ENCODE assay signal across 11 cellular contexts in genomic region chr1:94527447-94528031, GRCh38. TPM values are rescaled to one million over a fixed set of nuclear protein-coding genes. Genes with fewer than 3 reads are reported as not detected.
DNase-seq lines count a peak whose midpoint lies in the region; ATAC-seq, FAIRE-seq and TF ChIP-seq lines count a peak whose summit lies in the region.
"Had no signal": no experiment of that assay in that cellular context is flagged by ENCODE, and none has a peak within 500 bp of the region (broad histone marks: within the 10 kb centered on the region; RNA-seq: fewer than 3 reads in every experiment).

No MANE protein-coding gene starts in this region.

- H3K18ac ChIP-seq in H9 (ENCODE audit: insufficient read length, low read depth, low read length): no peak overlapping the region

- H3K4ac ChIP-seq in H9 (ENCODE audit: low read depth, low read length): no peak overlapping the region

- H3K27ac Mint-ChIP-seq in H9: no peak overlapping the region
- H3K27ac Mint-ChIP-seq in nephron: peak overlapping the region; percentile 42 to 79 (median 67)
- H3K27ac Mint-ChIP-seq: memory B cell had no signal

- H3K9me3 ChIP-seq in H9 (ENCODE audit: control insufficient read depth, low read depth, low read length) (no peaks in the 10 kb centered on the region), endothelial cell of umbilical vein (replicated peaks; ENCODE audit: control insufficient read depth, insufficient read depth, low read length) (no peaks in the 10 kb centered on the region), uterus (no peaks in the 10 kb centered on the region)

- no peak overlapping the region for H2AFZ ChIP-seq in H9 (ENCODE audit: low read length)
- H2AFZ ChIP-seq in endothelial cell of umbilical vein (ENCODE audit: low read depth, low read length): no peak overlapping the region

- no peaks in the 10 kb centered on the region for H3K23me2 ChIP-seq in H9 (ENCODE audit: insufficient read length, low read depth, low read length, poor library complexity, severe bottlenecking)

- H3K36me3 ChIP-seq in endothelial cell of umbilical vein (ENCODE audit: control insufficient read depth in 2 of 2, extremely low read depth in 1 of 2, insufficient read depth in 2 of 2, low read length in 2 of 2) (no peaks in the 10 kb centered on the region), uterus (no peaks in the 10 kb centered on the region)

- H3K9ac ChIP-seq in H9 (ENCODE audit: extremely low read depth, insufficient read length, low read length) (no peak overlapping the region), endothelial cell of umbilical vein (replicated peaks; ENCODE audit: extremely low read depth, insufficient read depth, low read length) (no peak overlapping the region)

- CTCF ChIA-PET in endothelial cell of umbilical vein (lab: Charles Lee): interaction anchor here (1.0 to 2.5 kb wide), 7 partner anchors 12 to 514 kb away, joined by 3 to 17 read pairs (median 5); no protein-coding TSS in a partner anchor

- no peak overlapping the region for H3K14ac ChIP-seq in H9 (ENCODE audit: insufficient read depth, low read length)

- no peaks in the 10 kb centered on the region for H3K27me3 Mint-ChIP-seq in H9 (ENCODE audit: low read depth)
- H3K27me3 Mint-ChIP-seq in nephron (ENCODE audit: low read depth): peaks cover 6% of the 10 kb centered on the region
- H3K27me3 Mint-ChIP-seq: memory B cell had no signal

- no peak for DNase-seq in H9
- DNase-seq in NCI-H345 treated with DMSO at 0.1 percent for 48 hours (lab: John Stamatoyannopoulos, UW; ENCODE audit: unreplicated experiment): peak; percentile 52
- peak; percentile 20 for DNase-seq in endothelial cell of umbilical vein (ENCODE audit: low read depth, low spot score)
- DNase-seq in uterus: no peak
- DNase-seq: GOT3, NCI-H1092 had no signal

- no peaks in the 10 kb centered on the region for H3K9me1 ChIP-seq in endothelial cell of umbilical vein (replicated peaks; ENCODE audit: control insufficient read depth, extremely low read depth, insufficient read depth, low read length)

- no peak overlapping the region for H3K23ac ChIP-seq in H9 (ENCODE audit: insufficient read length, low read depth, low read length)

- H3K9me3 Mint-ChIP-seq in H9 (no peaks in the 10 kb centered on the region), nephron (no peaks in the 10 kb centered on the region)
- H3K9me3 Mint-ChIP-seq: memory B cell had no signal

- H2BK20ac ChIP-seq in H9 (ENCODE audit: low read depth, low read length, poor library complexity, severe bottlenecking): no peak overlapping the region

- peaks cover 21 to 22% of the 10 kb centered on the region in 2 experiments for H3K4me1 Mint-ChIP-seq in H9
- H3K4me1 Mint-ChIP-seq in nephron: peaks cover 13% of the 10 kb centered on the region
- H3K4me1 Mint-ChIP-seq: memory B cell had no signal

- H3K79me1 ChIP-seq in H9 (ENCODE audit: insufficient read depth, low read depth, low read length, poor library complexity, severe bottlenecking): no peaks in the 10 kb centered on the region

- no peak overlapping the region for H3T11ph ChIP-seq in H9 (ENCODE audit: low read length)

- no TSS peak for BruUV-seq in endothelial cell of umbilical vein (replicated peaks; lab: Mats Ljungman, UMichigan)

- H2BK15ac ChIP-seq in H9 (ENCODE audit: low read depth, low read length): no peak overlapping the region

- no peak overlapping the region for H3K4me2 ChIP-seq in H9 (ENCODE audit: insufficient read depth, insufficient read length, low read length)
- H3K4me2 ChIP-seq in endothelial cell of umbilical vein (ENCODE audit: insufficient read depth, low read length): no peak overlapping the region

- no peak overlapping the region for H2BK12ac ChIP-seq in H9 (ENCODE audit: insufficient read length, low read depth, low read length)

- H2BK120ac ChIP-seq in H9 (ENCODE audit: low read depth, low read length, poor library complexity, severe bottlenecking): no peak overlapping the region

- H3K36me3 Mint-ChIP-seq in H9 (ENCODE audit: insufficient read depth in 1 of 3, low read depth in 3 of 3): peaks cover 7 to 30% (median 16%) of the 10 kb centered on the region in 3 experiments; a peak in 5 of 7 replicates
- peaks cover 28% of the 10 kb centered on the region for H3K36me3 Mint-ChIP-seq in nephron (ENCODE audit: low read depth)
- H3K36me3 Mint-ChIP-seq: memory B cell had no signal

- WGBS in H9 (ENCODE audit: extremely low coverage, insufficient read length, low lambda C conversion rate): no CpG with 5 or more reads among the region's 1 CpG

- no peak for ATAC-seq in GM19467 (IDR thresholded peaks at IDR 0.05; ENCODE audit: unreplicated experiment)
- no peak for ATAC-seq in HG03469 (IDR thresholded peaks at IDR 0.05; ENCODE audit: unreplicated experiment)
- ATAC-seq in HG02840 (IDR thresholded peaks at IDR 0.05; ENCODE audit: low FRiP score, unreplicated experiment): no peak

- H4K8ac ChIP-seq in H9 (replicated peaks; ENCODE audit: insufficient read length, low read depth, low read length): no peak overlapping the region

- no peak for FAIRE-seq in endothelial cell of umbilical vein (lab: Jason Lieb, UNC)

- dilution Hi-C loops in endothelial cell of umbilical vein (cut with MboI; ENCODE audit: extremely low pct_ligation_motif_present, low sequenced_read_pairs): loop anchor here (25.0 kb wide), 1 partner anchor 285 kb away; the partner anchor contains the start of gene SLC44A3

- no peak overlapping the region for H4K5ac ChIP-seq in H9 (ENCODE audit: insufficient read length, low read depth, low read length)

- POLR2A ChIA-PET in endothelial cell of umbilical vein (lab: Charles Lee): no interaction called here

- H3K27ac ChIP-seq in H9 (ENCODE audit: insufficient read length, low read depth, low read length) (no peak overlapping the region), endothelial cell of umbilical vein (ENCODE audit: insufficient read depth, low read depth, low read length) (no peak overlapping the region), uterus (no peak overlapping the region)

- H3K4me1 ChIP-seq in H9 (ENCODE audit: insufficient read depth, low read length): peaks cover 2% of the 10 kb centered on the region; the same call in 1 of the 2 replicates
- H3K4me1 ChIP-seq in endothelial cell of umbilical vein (ENCODE audit: control insufficient read depth, extremely low read depth, insufficient read depth, low read length): no peaks in the 10 kb centered on the region
- H3K4me1 ChIP-seq in uterus: no peaks in the 10 kb centered on the region

- no peak overlapping the region for H3K56ac ChIP-seq in H9 (ENCODE audit: insufficient read length, low read depth, low read length)

- H3K4me3 Mint-ChIP-seq in H9 (no peak overlapping the region), nephron (no peak overlapping the region)
- H3K4me3 Mint-ChIP-seq: memory B cell had no signal

- no peak overlapping the region for H2BK5ac ChIP-seq in H9 (ENCODE audit: insufficient read length, low read length)

- TF ChIP-seq CTCF in H9 (conservative IDR thresholded peaks at IDR 0.05) (peak; percentile 43; the same call in 2 of the 3 replicates), endothelial cell of umbilical vein (IDR thresholded peaks at IDR 0.05; ENCODE audit: extremely low read depth in 1 of 2, insufficient read depth in 1 of 2, low read depth in 1 of 2, low read length in 2 of 2) (peak in 1 of 2 donors; percentile 3), nephron (IDR thresholded peaks at IDR 0.05; ENCODE audit: unreplicated experiment in 3 of 3) (no peak), uterus (IDR thresholded peaks at IDR 0.05) (peak in 1 of 4 experiments; percentile 4)

- H3K27me3 ChIP-seq in H9 (ENCODE audit: insufficient read depth, low read length) (no peaks in the 10 kb centered on the region), endothelial cell of umbilical vein (ENCODE audit: control insufficient read depth in 2 of 2, insufficient read depth in 2 of 2, low read length in 2 of 2) (no peaks in the 10 kb centered on the region), uterus (no peaks in the 10 kb centered on the region)

- H4K91ac ChIP-seq in H9 (ENCODE audit: insufficient read length, low read depth, low read length): no peak overlapping the region

- H3K4me3 ChIP-seq in endothelial cell of umbilical vein (replicated peaks in 1 of 3; ENCODE audit: insufficient read depth in 1 of 3, low read depth in 1 of 3, low read length in 3 of 3) (no peak overlapping the region), uterus (no peak overlapping the region)

- H2AK5ac ChIP-seq in H9 (ENCODE audit: insufficient read length, low read length): no peak overlapping the region

- intact Hi-C loops in endothelial cell of umbilical vein (cut with micrococcal nuclease) (no loop called here), uterus (cut with DNase I; ENCODE audit: low total_unique reads) (no loop called here)

- H4K20me1 ChIP-seq in H9 (ENCODE audit: control insufficient read depth, insufficient read depth, insufficient read length) (no peaks in the 10 kb centered on the region), endothelial cell of umbilical vein (replicated peaks; ENCODE audit: control insufficient read depth, extremely low read depth, insufficient read depth, low read length) (no peaks in the 10 kb centered on the region)

- H3K79me2 ChIP-seq in H9 (ENCODE audit: insufficient read depth, low read length): no peaks in the 10 kb centered on the region
- H3K79me2 ChIP-seq in endothelial cell of umbilical vein (ENCODE audit: control insufficient read depth, insufficient read depth, low read length): no peaks in the 10 kb centered on the region

- TF ChIP-seq POLR2A in endothelial cell of umbilical vein (IDR thresholded peaks at IDR 0.05; ENCODE audit: low read depth, low read length) (no peak), uterus (IDR thresholded peaks at IDR 0.05) (no peak)

TF ChIP-seq in endothelial cell of umbilical vein, 7 proteins besides CTCF, POLR2A, EP300 and RAD21 (continues in another document):
- TF ChIP-seq MYC (IDR thresholded peaks at IDR 0.05; ENCODE audit: low read depth, low read length) (no peak), GATA2 (IDR thresholded peaks at IDR 0.05; ENCODE audit: insufficient read depth, insufficient read length, low read depth, low read length) (no peak), POLR2AphosphoS5 (IDR thresholded peaks at IDR 0.05; ENCODE audit: insufficient read depth, low read depth, low read length) (no peak), FOS (IDR thresholded peaks at IDR 0.05; ENCODE audit: borderline replicate concordance, insufficient read depth, low read length) (no peak)

RNA-seq across cellular contexts. Expression of gene F3, which starts 14.0 kb away (rescaled TPM):
- total RNA-seq in H9 (2021): 21.7 and 24.6 TPM in 2 replicates
- 1.9 and 2.3 TPM in 2 replicates for total RNA-seq in endothelial cell of umbilical vein
- polyA plus RNA-seq in endothelial cell of umbilical vein: 0.25 and 1.2 TPM in 2 replicates
- polyA plus RNA-seq in endothelial cell of umbilical vein (2011; cell fraction: cytosol; rRNA removed): 0.39 and 0.61 TPM in 2 replicates
- 3.4 and 4.0 TPM in 2 replicates for polyA plus RNA-seq in endothelial cell of umbilical vein (2011; cell fraction: nucleus; rRNA removed)
- 0.25 and 0.37 TPM in 2 replicates for polyA plus RNA-seq in endothelial cell of umbilical vein (2012)
- polyA minus RNA-seq in endothelial cell of umbilical vein: 1.5 and 1.9 TPM in 2 replicates
- 14.6 TPM for polyA minus RNA-seq in endothelial cell of umbilical vein (2011; cell fraction: cytosol; rRNA and poly(A)+ RNA removed)
- polyA minus RNA-seq in endothelial cell of umbilical vein (2011; cell fraction: nucleus; rRNA and poly(A)+ RNA removed): 3.6 and 3.8 TPM in 2 replicates
- total RNA-seq in uterus: 10 to 100 TPM in 3 of 4 donors, 1 to 10 TPM in 1; 5.9 to 85.6 (median 40.9) TPM

Comparison
In these comparisons a context has a peak if more than half of its experiments do, and no peak if none do; other contexts are left out.
1. DNase-seq: peak in NCI-H345 treated with DMSO at 0.1 percent for 48 hours (single experiment) and endothelial cell of umbilical vein (single experiment); none in H9 (single experiment) and uterus (0 of 2).
2. H3K27ac Mint-ChIP-seq: peak in nephron (3 of 3); none in H9 (0 of 3).